8 cellular contexts compared by ENCODE assay signal in the genomic region with DNA sequence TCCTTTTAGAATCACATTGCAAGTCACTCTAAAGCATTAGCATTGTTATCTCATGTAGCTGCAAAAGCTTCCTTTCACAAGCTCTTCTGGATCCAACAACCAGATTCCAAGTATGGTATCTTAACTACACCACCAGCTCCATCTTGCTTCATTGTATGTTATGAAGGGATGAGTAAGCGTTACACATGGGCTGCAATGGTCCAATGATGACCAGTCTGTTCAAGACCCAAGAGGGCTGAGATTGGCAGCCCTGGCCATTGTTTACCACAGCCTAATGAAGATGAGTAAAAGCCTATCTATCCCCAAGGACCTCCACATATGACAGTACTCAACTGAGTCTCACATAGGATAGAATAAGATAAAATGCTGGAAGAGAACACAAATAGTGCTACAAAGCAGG. TPM values are rescaled to one million over a fixed set of nuclear protein-coding genes. Genes with fewer than 3 reads are reported as not detected.
DNase-seq lines count a peak whose midpoint lies in the region; ATAC-seq and TF ChIP-seq lines count a peak whose summit lies in the region.

No MANE protein-coding gene starts in this region.

- no peak for DNase-seq in CD4-positive, CD25-positive, alpha-beta regulatory T cell
- DNase-seq in Karpas-422, result peak; percentile 56
- DNase-seq in cardiac fibroblast (ENCODE audit: low read depth in 2 of 2), result peak; percentile 12 to 78
- DNase-seq in stimulated activated naive CD4-positive, alpha-beta T cell (lab: John Stamatoyannopoulos, UW), result no peak
- no peak for DNase-seq in trophoblast cell

- peaks cover 12% of the 10 kb centered on the region for H3K79me1 ChIP-seq in trophoblast cell (ENCODE audit: low read length)

- peak overlapping the region; percentile 77 for H3K4me2 ChIP-seq in Karpas-422 (ENCODE audit: low read depth, low read length, poor library complexity, severe bottlenecking)
- H3K4me2 ChIP-seq in trophoblast cell (ENCODE audit: low read length), result no peak overlapping the region

- TF ChIP-seq CTCF in cardiac fibroblast (IDR thresholded peaks at IDR 0.05; ENCODE audit: low read depth, low read length), result no peak

- no peak overlapping the region for H2BK120ac ChIP-seq in trophoblast cell (ENCODE audit: insufficient read depth, low read length, poor library complexity)

- H4K8ac ChIP-seq in trophoblast cell (ENCODE audit: low read depth, low read length), result no peak overlapping the region

- H3K4me1 ChIP-seq in CD4-positive, CD25-positive, alpha-beta regulatory T cell (ENCODE audit: control insufficient read depth, insufficient read depth, low read length, poor library complexity, severe bottlenecking), result peaks cover 94% of the 10 kb centered on the region
- peaks cover 100% of the 10 kb centered on the region for H3K4me1 ChIP-seq in Karpas-422 (ENCODE audit: low read length)
- peaks cover 31 to 48% of the 10 kb centered on the region in 2 donors for H3K4me1 ChIP-seq in mucosa of rectum (ENCODE audit: control insufficient read depth in 2 of 2, insufficient read depth in 2 of 2, low read length in 2 of 2)
- H3K4me1 ChIP-seq in trophoblast cell (ENCODE audit: control insufficient read depth in 1 of 2, insufficient read depth in 2 of 2, low read length in 2 of 2), result peaks cover 23 to 25% of the 10 kb centered on the region in 2 experiments

- H3K36me3 Mint-ChIP-seq in CD4-positive, CD25-positive, alpha-beta regulatory T cell, result peaks cover 20% of the 10 kb centered on the region

- H3K23ac ChIP-seq in trophoblast cell (ENCODE audit: low read length), result no peak overlapping the region

- peaks cover 20 to 74% (median 56%) of the 10 kb centered on the region in 4 donors for H3K4me1 Mint-ChIP-seq in CD4-positive, CD25-positive, alpha-beta regulatory T cell

- H3K36me3 ChIP-seq in CD4-positive, CD25-positive, alpha-beta regulatory T cell (ENCODE audit: control insufficient read depth, insufficient read depth, low read length), result peaks cover 3% of the 10 kb centered on the region
- H3K36me3 ChIP-seq in Karpas-422 (ENCODE audit: insufficient read depth, low read length), result no peaks in the 10 kb centered on the region
- peaks cover 6 to 10% of the 10 kb centered on the region in 2 donors for H3K36me3 ChIP-seq in mucosa of rectum (ENCODE audit: control insufficient read depth in 2 of 2, insufficient read depth in 2 of 2, low read length in 2 of 2)
- no peaks in the 10 kb centered on the region for H3K36me3 ChIP-seq in trophoblast cell (ENCODE audit: control insufficient read depth in 1 of 2, insufficient read depth in 2 of 2, low read length in 2 of 2)

- no peak overlapping the region for H4K12ac ChIP-seq in trophoblast cell (ENCODE audit: low read depth, low read length)

- no peak overlapping the region for H4K91ac ChIP-seq in trophoblast cell (ENCODE audit: low read depth, low read length)

- H3K27ac ChIP-seq in CD4-positive, CD25-positive, alpha-beta regulatory T cell (ENCODE audit: insufficient read depth, low read length, poor library complexity, severe bottlenecking), result peak overlapping the region; percentile 93
- H3K27ac ChIP-seq in Karpas-422 (ENCODE audit: low read length), result peak overlapping the region; percentile 98
- peak overlapping the region; percentile 85 to 94 for H3K27ac ChIP-seq in mucosa of rectum (ENCODE audit: low read depth in 2 of 2, low read length in 2 of 2)
- no peak overlapping the region for H3K27ac ChIP-seq in trophoblast cell (ENCODE audit: low read depth, low read length)

- peak overlapping the region; percentile 60 to 98 (median 90) for H3K27ac Mint-ChIP-seq in CD4-positive, CD25-positive, alpha-beta regulatory T cell

- no peaks in the 10 kb centered on the region for H3K9me3 ChIP-seq in CD4-positive, CD25-positive, alpha-beta regulatory T cell (ENCODE audit: control insufficient read depth in 2 of 2, low read length in 2 of 2)
- H3K9me3 ChIP-seq in Karpas-422 (ENCODE audit: low read length) (no peaks in the 10 kb centered on the region), mucosa of rectum (ENCODE audit: control insufficient read depth in 2 of 2, low read length in 2 of 2) (no peaks in the 10 kb centered on the region), trophoblast cell (ENCODE audit: insufficient read depth, low read depth, low read length) (no peaks in the 10 kb centered on the region)

- no peak overlapping the region for H3K4ac ChIP-seq in trophoblast cell (ENCODE audit: low read depth, low read length)

- H4K20me1 ChIP-seq in Karpas-422 (ENCODE audit: insufficient read depth, low read depth, low read length), result no peaks in the 10 kb centered on the region

- WGBS in trophoblast cell (ENCODE audit: extremely low coverage, insufficient coverage, insufficient read length), result no CpG with 5 or more reads among the region's 1 CpG

- H2AFZ ChIP-seq in Karpas-422 (ENCODE audit: low read length), result no peak overlapping the region
- H2AFZ ChIP-seq in trophoblast cell (ENCODE audit: insufficient read depth, low read length, poor library complexity), result no peak overlapping the region

- H2BK12ac ChIP-seq in trophoblast cell (ENCODE audit: low read length), result no peak overlapping the region

- no peaks in the 10 kb centered on the region for H3K27me3 ChIP-seq in CD4-positive, CD25-positive, alpha-beta regulatory T cell (ENCODE audit: control insufficient read depth, insufficient read depth, low read length)
- H3K27me3 ChIP-seq in Karpas-422 (ENCODE audit: low read length), result no peaks in the 10 kb centered on the region
- no peaks in the 10 kb centered on the region for H3K27me3 ChIP-seq in mucosa of rectum (ENCODE audit: control insufficient read depth in 2 of 2, insufficient read depth in 2 of 2, low read length in 2 of 2)
- H3K27me3 ChIP-seq in trophoblast cell (ENCODE audit: insufficient read depth, low read length), result no peaks in the 10 kb centered on the region

- peak overlapping the region; percentile 93 to 96 (median 94) for H3K4me3 Mint-ChIP-seq in CD4-positive, CD25-positive, alpha-beta regulatory T cell

- no peak overlapping the region for H3K18ac ChIP-seq in trophoblast cell (ENCODE audit: low read length)

- H3K9me2 ChIP-seq in Karpas-422 (replicated peaks; ENCODE audit: insufficient read depth, low read length), result no peaks in the 10 kb centered on the region

- peak overlapping the region; percentile 100 for H3K4me3 ChIP-seq in CD4-positive, CD25-positive, alpha-beta regulatory T cell (ENCODE audit: low read depth, low read length)
- peak overlapping the region; percentile 54; the same call in 1 of the 2 replicates for H3K4me3 ChIP-seq in Karpas-422 (ENCODE audit: low read length)
- H3K4me3 ChIP-seq in cardiac fibroblast (replicated peaks in 1 of 2; ENCODE audit: low read depth in 2 of 2, low read length in 2 of 2), result no peak overlapping the region
- H3K4me3 ChIP-seq in mucosa of rectum (ENCODE audit: low read length in 2 of 2), result peak overlapping the region; percentile 17 to 96
- H3K4me3 ChIP-seq in trophoblast cell (ENCODE audit: low read depth, low read length), result no peak overlapping the region

- H3K27me3 Mint-ChIP-seq in CD4-positive, CD25-positive, alpha-beta regulatory T cell, result peaks cover 5% of the 10 kb centered on the region

- H3K9me3 Mint-ChIP-seq in CD4-positive, CD25-positive, alpha-beta regulatory T cell, result no peaks in the 10 kb centered on the region

- H2AK5ac ChIP-seq in trophoblast cell (ENCODE audit: low read length), result no peak overlapping the region

- no peak overlapping the region for H3K14ac ChIP-seq in trophoblast cell (ENCODE audit: low read length)

- peaks cover 38% of the 10 kb centered on the region for H3K79me2 ChIP-seq in Karpas-422 (ENCODE audit: low read length)
- no peaks in the 10 kb centered on the region for H3K79me2 ChIP-seq in trophoblast cell (ENCODE audit: control insufficient read depth, insufficient read depth, low read length, poor library complexity)

- H2BK5ac ChIP-seq in trophoblast cell (ENCODE audit: low read depth, low read length, poor library complexity), result no peak overlapping the region

- H3K9ac ChIP-seq in Karpas-422 (ENCODE audit: low read length) (peak overlapping the region; percentile 74), mucosa of rectum (ENCODE audit: low read depth in 1 of 2, low read length in 2 of 2) (peak overlapping the region in 1 of 2 donors; percentile 35), trophoblast cell (ENCODE audit: low read length) (no peak overlapping the region)

- ATAC-seq in CD4-positive, CD25-positive, alpha-beta regulatory T cell (ENCODE audit: low read depth in 2 of 2), result no peak
- ATAC-seq in HG02938 (IDR thresholded peaks at IDR 0.05; ENCODE audit: unreplicated experiment) (no peak), HG03025 (IDR thresholded peaks at IDR 0.05; ENCODE audit: low FRiP score, unreplicated experiment) (no peak)

RNA-seq across cellular contexts. Expression of gene CFLAR, which starts 6.3 kb away (rescaled TPM):
- 306 TPM for total RNA-seq in CD4-positive, CD25-positive, alpha-beta regulatory T cell
- 100 to 1,000 TPM; 118 to 159 (median 132) TPM for polyA plus RNA-seq in CD4-positive, CD25-positive, alpha-beta regulatory T cell
- 62.6 and 63.5 TPM in 2 replicates for total RNA-seq in Karpas-422 (2014; rRNA removed; shearing (Covaris generic); ENCODE audit: low replicate concordance)
- 14.5 TPM in 2 replicates for polyA plus RNA-seq in trophoblast cell (2013)

RNA-seq across cellular contexts. Expression of gene NDUFB3, which starts 50.5 kb away (rescaled TPM):
- total RNA-seq in CD4-positive, CD25-positive, alpha-beta regulatory T cell, result 26.2 TPM
- 100 to 1,000 TPM; 288 to 370 (median 322) TPM for polyA plus RNA-seq in CD4-positive, CD25-positive, alpha-beta regulatory T cell
- 102 and 136 TPM in 2 replicates for total RNA-seq in Karpas-422 (2014; rRNA removed; shearing (Covaris generic); ENCODE audit: low replicate concordance)
- polyA plus RNA-seq in trophoblast cell (2013), result 111 TPM in 2 replicates

RNA-seq across cellular contexts. Expression of gene HYCC2, which starts 50.8 kb away (rescaled TPM):
- total RNA-seq in CD4-positive, CD25-positive, alpha-beta regulatory T cell, result 42.8 TPM
- 10 to 100 TPM; 17.2 to 26.2 (median 21.6) TPM for polyA plus RNA-seq in CD4-positive, CD25-positive, alpha-beta regulatory T cell
- total RNA-seq in Karpas-422 (2014; rRNA removed; shearing (Covaris generic); ENCODE audit: low replicate concordance), result 10.4 and 40.0 TPM in 2 replicates
- polyA plus RNA-seq in trophoblast cell (2013), result 6.8 and 7.1 TPM in 2 replicates

Comparison
In these comparisons a context has a peak if more than half of its experiments do, and no peak if none do; other contexts are left out.
1. DNase-seq: peak in Karpas-422 (single experiment) and cardiac fibroblast (2 of 2); none in CD4-positive, CD25-positive, alpha-beta regulatory T cell (0 of 3), stimulated activated naive CD4-positive, alpha-beta T cell (0 of 6) and trophoblast cell (0 of 2).
2. H3K4me3 ChIP-seq: peak in CD4-positive, CD25-positive, alpha-beta regulatory T cell (single experiment), Karpas-422 (single experiment) and mucosa of rectum (2 of 2); none in cardiac fibroblast (0 of 2) and trophoblast cell (single experiment).